In genomic region chr4:159483110-159483509, GRCh38 we compare ENCODE assay signal across 23 cellular contexts.
"Had no signal": no experiment of that assay in that cellular context is flagged by ENCODE, and none has a peak within 500 bp of the region (broad histone marks: within the 10 kb centered on the region; RNA-seq: fewer than 3 reads in every experiment).

No MANE protein-coding gene starts in this region.

- H3K9me3 ChIP-seq: Peyer's patch, SJSA1, SK-N-SH had no signal

- H3K36me3 ChIP-seq: Peyer's patch, SJSA1 had no signal

- H3K27me3 ChIP-seq: Peyer's patch had no signal

- H3K4me3 ChIP-seq: K562, PC-9, Peyer's patch, SJSA1 had no signal

- H3K4me1 ChIP-seq: Peyer's patch, SJSA1 had no signal

- H2AFZ ChIP-seq: PC-9 had no signal

- H3K27ac ChIP-seq: KMS-11, PC-9, Peyer's patch, SJSA1 had no signal

- H3K4me2 ChIP-seq: KMS-11, PC-9, SK-N-SH had no signal

- H3K9ac ChIP-seq: KMS-11, SK-N-SH had no signal

- ATAC-seq: K562, Right ventricle myocardium inferior, T-cell had no signal

- DNase-seq: IMR-90, Kasumi-1, MM.1S, NCI-H1092 treated with DMSO at 0.1 percent for 48 hours, NCI-H1436, NCI-H187, NCI-H2029, NCI-H2081 treated with DMSO at 0.1 percent for 48 hours, NCI-H2171, NCI-H446, NCI-H510A, NCI-H524 treated with DMSO at 0.1 percent for 48 hours, NCI-H774, PC-9, Peyer's patch, SHP77 treated with DMSO at 0.1 percent for 48 hours, SK-N-SH, SW 1271, T-cell had no signal
